ENCODE assay signal across 1 cellular context in the genomic region with DNA sequence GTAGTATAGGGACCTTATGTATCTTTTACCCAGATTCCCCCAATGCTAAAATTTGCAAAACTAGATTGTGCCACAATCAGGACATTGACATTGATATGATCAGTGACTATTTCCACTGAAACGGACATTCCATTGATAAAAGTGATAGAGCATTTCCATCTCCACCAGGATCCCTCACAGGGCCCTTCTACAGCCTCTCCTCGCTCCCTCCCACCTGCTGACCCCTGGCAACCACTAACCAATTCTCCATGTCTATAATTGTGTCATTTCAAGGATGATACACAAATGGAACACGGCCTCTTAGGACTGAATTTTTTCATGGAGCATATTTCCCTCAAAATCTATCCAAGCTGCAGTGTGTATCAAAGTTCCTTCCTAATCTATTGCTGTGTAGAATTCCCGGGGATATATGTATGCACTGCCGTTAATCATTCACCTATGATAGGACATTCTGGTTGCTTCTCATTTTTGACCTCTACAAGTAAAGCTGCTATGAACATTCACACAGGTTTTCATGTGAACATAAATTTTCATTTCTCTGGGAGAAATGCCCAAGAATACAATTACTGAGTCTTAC.
TF ChIP-seq lines count a peak whose summit lies in the region.

No MANE protein-coding gene starts in this region.

TF ChIP-seq in HepG2, 621 proteins besides CTCF, POLR2A, EP300 and RAD21 (continued from another document and continues in another):
- TF ChIP-seq AKNA (CRISPR knock-in tag; IDR thresholded peaks at IDR 0.05; ENCODE audit: borderline replicate concordance): no peak
- no peak for TF ChIP-seq ZNF777 (CRISPR knock-in tag; IDR thresholded peaks at IDR 0.05)
- no peak for TF ChIP-seq ZNF562 (CRISPR knock-in tag; IDR thresholded peaks at IDR 0.05; ENCODE audit: borderline replicate concordance)
- TF ChIP-seq XBP1 (CRISPR knock-in tag; IDR thresholded peaks at IDR 0.05): no peak
- TF ChIP-seq ZNF441 (CRISPR knock-in tag; IDR thresholded peaks at IDR 0.05; ENCODE audit: borderline replicate concordance): no peak
- TF ChIP-seq MAF1 (CRISPR knock-in tag; IDR thresholded peaks at IDR 0.05; ENCODE audit: borderline replicate concordance): no peak
- TF ChIP-seq, protein P1, sequence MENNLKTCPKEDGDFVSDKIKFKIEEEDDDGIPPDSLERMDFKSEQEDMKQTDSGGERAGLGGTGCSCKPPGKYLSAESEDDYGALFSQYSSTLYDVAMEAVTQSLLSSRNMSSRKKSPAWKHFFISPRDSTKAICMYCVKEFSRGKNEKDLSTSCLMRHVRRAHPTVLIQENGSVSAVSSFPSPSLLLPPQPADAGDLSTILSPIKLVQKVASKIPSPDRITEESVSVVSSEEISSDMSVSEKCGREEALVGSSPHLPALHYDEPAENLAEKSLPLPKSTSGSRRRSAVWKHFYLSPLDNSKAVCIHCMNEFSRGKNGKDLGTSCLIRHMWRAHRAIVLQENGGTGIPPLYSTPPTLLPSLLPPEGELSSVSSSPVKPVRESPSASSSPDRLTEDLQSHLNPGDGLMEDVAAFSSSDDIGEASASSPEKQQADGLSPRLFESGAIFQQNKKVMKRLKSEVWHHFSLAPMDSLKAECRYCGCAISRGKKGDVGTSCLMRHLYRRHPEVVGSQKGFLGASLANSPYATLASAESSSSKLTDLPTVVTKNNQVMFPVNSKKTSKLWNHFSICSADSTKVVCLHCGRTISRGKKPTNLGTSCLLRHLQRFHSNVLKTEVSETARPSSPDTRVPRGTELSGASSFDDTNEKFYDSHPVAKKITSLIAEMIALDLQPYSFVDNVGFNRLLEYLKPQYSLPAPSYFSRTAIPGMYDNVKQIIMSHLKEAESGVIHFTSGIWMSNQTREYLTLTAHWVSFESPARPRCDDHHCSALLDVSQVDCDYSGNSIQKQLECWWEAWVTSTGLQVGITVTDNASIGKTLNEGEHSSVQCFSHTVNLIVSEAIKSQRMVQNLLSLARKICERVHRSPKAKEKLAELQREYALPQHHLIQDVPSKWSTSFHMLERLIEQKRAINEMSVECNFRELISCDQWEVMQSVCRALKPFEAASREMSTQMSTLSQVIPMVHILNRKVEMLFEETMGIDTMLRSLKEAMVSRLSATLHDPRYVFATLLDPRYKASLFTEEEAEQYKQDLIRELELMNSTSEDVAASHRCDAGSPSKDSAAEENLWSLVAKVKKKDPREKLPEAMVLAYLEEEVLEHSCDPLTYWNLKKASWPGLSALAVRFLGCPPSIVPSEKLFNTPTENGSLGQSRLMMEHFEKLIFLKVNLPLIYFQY (CRISPR knock-in tag; IDR thresholded peaks at IDR 0.05; ENCODE audit: borderline replicate concordance): no peak
- TF ChIP-seq MAFG (CRISPR knock-in tag; IDR thresholded peaks at IDR 0.05): no peak
- no peak for TF ChIP-seq TBX2 (CRISPR knock-in tag; IDR thresholded peaks at IDR 0.05; ENCODE audit: borderline replicate concordance)
- no peak for TF ChIP-seq FIP1L1 (IDR thresholded peaks at IDR 0.05; ENCODE audit: borderline replicate concordance, insufficient read depth, low read depth, low read length)
- TF ChIP-seq GLI4 (CRISPR knock-in tag; IDR thresholded peaks at IDR 0.05; ENCODE audit: borderline replicate concordance): no peak
- no peak for TF ChIP-seq SUZ12 (IDR thresholded peaks at IDR 0.05; ENCODE audit: low read depth, low read length)
- no peak for TF ChIP-seq ZNF83 (CRISPR knock-in tag; IDR thresholded peaks at IDR 0.05; ENCODE audit: borderline replicate concordance)
- TF ChIP-seq, protein P2, sequence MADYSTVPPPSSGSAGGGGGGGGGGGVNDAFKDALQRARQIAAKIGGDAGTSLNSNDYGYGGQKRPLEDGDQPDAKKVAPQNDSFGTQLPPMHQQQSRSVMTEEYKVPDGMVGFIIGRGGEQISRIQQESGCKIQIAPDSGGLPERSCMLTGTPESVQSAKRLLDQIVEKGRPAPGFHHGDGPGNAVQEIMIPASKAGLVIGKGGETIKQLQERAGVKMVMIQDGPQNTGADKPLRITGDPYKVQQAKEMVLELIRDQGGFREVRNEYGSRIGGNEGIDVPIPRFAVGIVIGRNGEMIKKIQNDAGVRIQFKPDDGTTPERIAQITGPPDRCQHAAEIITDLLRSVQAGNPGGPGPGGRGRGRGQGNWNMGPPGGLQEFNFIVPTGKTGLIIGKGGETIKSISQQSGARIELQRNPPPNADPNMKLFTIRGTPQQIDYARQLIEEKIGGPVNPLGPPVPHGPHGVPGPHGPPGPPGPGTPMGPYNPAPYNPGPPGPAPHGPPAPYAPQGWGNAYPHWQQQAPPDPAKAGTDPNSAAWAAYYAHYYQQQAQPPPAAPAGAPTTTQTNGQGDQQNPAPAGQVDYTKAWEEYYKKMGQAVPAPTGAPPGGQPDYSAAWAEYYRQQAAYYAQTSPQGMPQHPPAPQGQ (CRISPR knock-in tag; IDR thresholded peaks at IDR 0.05; ENCODE audit: borderline replicate concordance): no peak
- no peak for TF ChIP-seq ZFP62 (CRISPR knock-in tag; IDR thresholded peaks at IDR 0.05)
- no peak for TF ChIP-seq SMYD3 (CRISPR knock-in tag; IDR thresholded peaks at IDR 0.05)
- no peak for TF ChIP-seq NR2F1 (CRISPR knock-in tag; IDR thresholded peaks at IDR 0.05)
- TF ChIP-seq KDM1A (CRISPR knock-in tag; IDR thresholded peaks at IDR 0.05): no peak
- no peak for TF ChIP-seq RBM22 (optimal IDR thresholded peaks at IDR 0.05; ENCODE audit: low read length)
- no peak for TF ChIP-seq ZNF609 (CRISPR knock-in tag; IDR thresholded peaks at IDR 0.05; ENCODE audit: borderline replicate concordance)
- no peak for TF ChIP-seq ZNF30 (CRISPR knock-in tag; IDR thresholded peaks at IDR 0.05)
- TF ChIP-seq ZNF713 (CRISPR knock-in tag; IDR thresholded peaks at IDR 0.05): no peak
- TF ChIP-seq, protein P3, sequence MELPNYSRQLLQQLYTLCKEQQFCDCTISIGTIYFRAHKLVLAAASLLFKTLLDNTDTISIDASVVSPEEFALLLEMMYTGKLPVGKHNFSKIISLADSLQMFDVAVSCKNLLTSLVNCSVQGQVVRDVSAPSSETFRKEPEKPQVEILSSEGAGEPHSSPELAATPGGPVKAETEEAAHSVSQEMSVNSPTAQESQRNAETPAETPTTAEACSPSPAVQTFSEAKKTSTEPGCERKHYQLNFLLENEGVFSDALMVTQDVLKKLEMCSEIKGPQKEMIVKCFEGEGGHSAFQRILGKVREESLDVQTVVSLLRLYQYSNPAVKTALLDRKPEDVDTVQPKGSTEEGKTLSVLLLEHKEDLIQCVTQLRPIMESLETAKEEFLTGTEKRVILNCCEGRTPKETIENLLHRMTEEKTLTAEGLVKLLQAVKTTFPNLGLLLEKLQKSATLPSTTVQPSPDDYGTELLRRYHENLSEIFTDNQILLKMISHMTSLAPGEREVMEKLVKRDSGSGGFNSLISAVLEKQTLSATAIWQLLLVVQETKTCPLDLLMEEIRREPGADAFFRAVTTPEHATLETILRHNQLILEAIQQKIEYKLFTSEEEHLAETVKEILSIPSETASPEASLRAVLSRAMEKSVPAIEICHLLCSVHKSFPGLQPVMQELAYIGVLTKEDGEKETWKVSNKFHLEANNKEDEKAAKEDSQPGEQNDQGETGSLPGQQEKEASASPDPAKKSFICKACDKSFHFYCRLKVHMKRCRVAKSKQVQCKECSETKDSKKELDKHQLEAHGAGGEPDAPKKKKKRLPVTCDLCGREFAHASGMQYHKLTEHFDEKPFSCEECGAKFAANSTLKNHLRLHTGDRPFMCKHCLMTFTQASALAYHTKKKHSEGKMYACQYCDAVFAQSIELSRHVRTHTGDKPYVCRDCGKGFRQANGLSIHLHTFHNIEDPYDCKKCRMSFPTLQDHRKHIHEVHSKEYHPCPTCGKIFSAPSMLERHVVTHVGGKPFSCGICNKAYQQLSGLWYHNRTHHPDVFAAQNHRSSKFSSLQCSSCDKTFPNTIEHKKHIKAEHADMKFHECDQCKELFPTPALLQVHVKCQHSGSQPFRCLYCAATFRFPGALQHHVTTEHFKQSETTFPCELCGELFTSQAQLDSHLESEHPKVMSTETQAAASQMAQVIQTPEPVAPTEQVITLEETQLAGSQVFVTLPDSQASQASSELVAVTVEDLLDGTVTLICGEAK (IDR thresholded peaks at IDR 0.05): no peak
- TF ChIP-seq, protein P3 (CRISPR knock-in tag; IDR thresholded peaks at IDR 0.05): no peak; the same call in 1 of the 2 replicates
- TF ChIP-seq, protein P4, sequence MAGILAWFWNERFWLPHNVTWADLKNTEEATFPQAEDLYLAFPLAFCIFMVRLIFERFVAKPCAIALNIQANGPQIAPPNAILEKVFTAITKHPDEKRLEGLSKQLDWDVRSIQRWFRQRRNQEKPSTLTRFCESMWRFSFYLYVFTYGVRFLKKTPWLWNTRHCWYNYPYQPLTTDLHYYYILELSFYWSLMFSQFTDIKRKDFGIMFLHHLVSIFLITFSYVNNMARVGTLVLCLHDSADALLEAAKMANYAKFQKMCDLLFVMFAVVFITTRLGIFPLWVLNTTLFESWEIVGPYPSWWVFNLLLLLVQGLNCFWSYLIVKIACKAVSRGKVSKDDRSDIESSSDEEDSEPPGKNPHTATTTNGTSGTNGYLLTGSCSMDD (CRISPR knock-in tag; IDR thresholded peaks at IDR 0.05): no peak
